In genomic region chr2:24986397-24986796, GRCh38 we compare ENCODE assay signal across 19 cellular contexts. TPM values are rescaled to one million over a fixed set of nuclear protein-coding genes. Genes with fewer than 3 reads are reported as not detected.
A peak's percentile ranks its signal among the peaks of the same experiment; 100 is the strongest.
DNase-seq lines count a peak whose midpoint lies in the region; ATAC-seq, FAIRE-seq and TF ChIP-seq lines count a peak whose summit lies in the region.
"Had no signal": no experiment of that assay in that cellular context is flagged by ENCODE, and none has a peak within 500 bp of the region (broad histone marks: within the 10 kb centered on the region; RNA-seq: fewer than 3 reads in every experiment).

No MANE protein-coding gene starts in this region.

- peak; percentile 16 for DNase-seq in AG10803 (ENCODE audit: low read depth)
- no peak for DNase-seq in frontal cortex (ENCODE audit: low spot score in 2 of 2)
- peak; percentile 33 for DNase-seq in myocyte (ENCODE audit: low read depth)
- DNase-seq in KBM-7: no peak
- no peak for DNase-seq in GM10266 (ENCODE audit: extremely low spot score)
- DNase-seq in spleen: no peak
- no peak for DNase-seq in MM.1S
- DNase-seq: activated gamma-delta T cell treated with Interleukin-2 at 50 U/mL for 16 hours; Calu3; naive thymus-derived CD8-positive, alpha-beta T cell; NCI-H446; right lobe of liver; stimulated activated naive B cell treated with anti-CD40 and anti-IgM and Interleukin-4, amounts not matched to agents 10 μg/mL and 1 μg/mL and 100 μg/mL, for 72 hours had no signal

- in situ Hi-C loops in KBM-7 (cut with MboI; ENCODE audit: low pct_unique_long_range_greater_than_20kb, low sequenced_read_pairs): loop anchor here (10.0 kb wide), 1 partner anchor 138 kb away; no protein-coding TSS in a partner anchor

- no peaks in the 10 kb centered on the region for H3K9me3 ChIP-seq in spleen
- no peaks in the 10 kb centered on the region; the same call in 1 of the 2 replicates for H3K9me3 ChIP-seq in MM.1S (replicated peaks; ENCODE audit: insufficient read depth, low read length)
- H3K9me3 ChIP-seq: right lobe of liver, vagina had no signal

- H3K4me3 ChIP-seq in AG10803 (ENCODE audit: low read length) (no peak overlapping the region), spleen (no peak overlapping the region), MM.1S (ENCODE audit: low read length) (no peak overlapping the region)
- H3K4me3 ChIP-seq: right lobe of liver, vagina had no signal

- peak; percentile 33; the same call in 1 of the 3 replicates for ATAC-seq in SK-N-SH treated with all-trans-retinoic acid at 6 μM for 48 hours
- ATAC-seq: naive thymus-derived CD8-positive, alpha-beta T cell; stimulated activated naive B cell treated with anti-CD40 and anti-IgM and Interleukin-4, amounts not matched to agents 10 μg/mL and 1 μg/mL and 100 μg/mL, for 72 hours had no signal

- H3K4me1 ChIP-seq in spleen: peaks cover 0 to 13% (median 0%) of the 10 kb centered on the region in 6 donors
- H3K4me1 ChIP-seq in MM.1S (ENCODE audit: low read length): no peaks in the 10 kb centered on the region
- H3K4me1 ChIP-seq: right lobe of liver, vagina had no signal

- intact Hi-C loops in spleen (cut with DNase I; ENCODE audit: low total_unique reads): loop anchor here (10.0 kb wide), 1 partner anchor 48 kb away; no protein-coding TSS in a partner anchor

- H2AFZ ChIP-seq in MM.1S (ENCODE audit: low read length): no peak overlapping the region

- H3K9ac ChIP-seq in MM.1S (ENCODE audit: low read length): no peak overlapping the region

- no peaks in the 10 kb centered on the region for H3F3A ChIP-seq in MM.1S (ENCODE audit: insufficient read depth, low read length)

- no peak overlapping the region for H3K4me2 ChIP-seq in MM.1S (ENCODE audit: low read depth, low read length)

- no peak for TF ChIP-seq POLR2A in spleen (IDR thresholded peaks at IDR 0.05)

- H3K9me2 ChIP-seq in MM.1S (replicated peaks; ENCODE audit: insufficient read depth, low read length): no peaks in the 10 kb centered on the region

- TF ChIP-seq CTCF in AG10803 (conservative IDR thresholded peaks at IDR 0.05; ENCODE audit: low read length) (no peak), GM10266 (IDR thresholded peaks at IDR 0.05; ENCODE audit: control insufficient read depth, insufficient read depth, low read depth, missing control alignments) (no peak), spleen (IDR thresholded peaks at IDR 0.05 in 8 of 11, conservative IDR thresholded peaks at IDR 0.05 in 3 of 11) (no peak), MM.1S (IDR thresholded peaks at IDR 0.05; ENCODE audit: low read length) (no peak)

- H3K36me3 ChIP-seq in spleen (no peaks in the 10 kb centered on the region), MM.1S (replicated peaks; ENCODE audit: insufficient read depth, low read length) (no peaks in the 10 kb centered on the region)
- H3K36me3 ChIP-seq: right lobe of liver, vagina had no signal

- FAIRE-seq in frontal cortex (lab: Jason Lieb, UNC): peak; percentile 26
- FAIRE-seq: endothelial cell of umbilical vein, GM18507, HTR-8/SVneo had no signal

- H3K27me3 ChIP-seq in spleen (replicated peaks in 1 of 7) (no peaks in the 10 kb centered on the region), MM.1S (replicated peaks; ENCODE audit: insufficient read depth, low read length) (no peaks in the 10 kb centered on the region)
- H3K27me3 ChIP-seq: right lobe of liver, vagina had no signal

- WGBS in spleen, 5 donors: 4 to 32% (median 12%) methylated on average over 2 of the region's 2 CpGs

- no peaks in the 10 kb centered on the region for H4K20me1 ChIP-seq in MM.1S (ENCODE audit: insufficient read depth, low read length)

- no peaks in the 10 kb centered on the region for H3K79me2 ChIP-seq in MM.1S (ENCODE audit: low read length)

- H3K27ac ChIP-seq in spleen (no peak overlapping the region), MM.1S (ENCODE audit: low read length) (no peak overlapping the region)
- H3K27ac ChIP-seq: right lobe of liver, vagina, VCaP had no signal

TF ChIP-seq in SK-N-SH treated with all-trans-retinoic acid at 6 μM for 48 hours, 23 proteins besides CTCF, POLR2A, EP300 and RAD21:
- TF ChIP-seq GLIS3 (CRISPR knock-in tag; IDR thresholded peaks at IDR 0.05) (no peak), BACH2 (CRISPR knock-in tag; IDR thresholded peaks at IDR 0.05; ENCODE audit: borderline replicate concordance) (no peak), ZNF8 (CRISPR knock-in tag; IDR thresholded peaks at IDR 0.05) (no peak), ZFP30 (CRISPR knock-in tag; IDR thresholded peaks at IDR 0.05) (no peak), PPARA (CRISPR knock-in tag; IDR thresholded peaks at IDR 0.05; ENCODE audit: borderline replicate concordance) (no peak), ZNF70 (CRISPR knock-in tag; IDR thresholded peaks at IDR 0.05) (no peak), PATZ1 (CRISPR knock-in tag; IDR thresholded peaks at IDR 0.05; ENCODE audit: borderline replicate concordance) (no peak)
- TF ChIP-seq, protein P1, sequence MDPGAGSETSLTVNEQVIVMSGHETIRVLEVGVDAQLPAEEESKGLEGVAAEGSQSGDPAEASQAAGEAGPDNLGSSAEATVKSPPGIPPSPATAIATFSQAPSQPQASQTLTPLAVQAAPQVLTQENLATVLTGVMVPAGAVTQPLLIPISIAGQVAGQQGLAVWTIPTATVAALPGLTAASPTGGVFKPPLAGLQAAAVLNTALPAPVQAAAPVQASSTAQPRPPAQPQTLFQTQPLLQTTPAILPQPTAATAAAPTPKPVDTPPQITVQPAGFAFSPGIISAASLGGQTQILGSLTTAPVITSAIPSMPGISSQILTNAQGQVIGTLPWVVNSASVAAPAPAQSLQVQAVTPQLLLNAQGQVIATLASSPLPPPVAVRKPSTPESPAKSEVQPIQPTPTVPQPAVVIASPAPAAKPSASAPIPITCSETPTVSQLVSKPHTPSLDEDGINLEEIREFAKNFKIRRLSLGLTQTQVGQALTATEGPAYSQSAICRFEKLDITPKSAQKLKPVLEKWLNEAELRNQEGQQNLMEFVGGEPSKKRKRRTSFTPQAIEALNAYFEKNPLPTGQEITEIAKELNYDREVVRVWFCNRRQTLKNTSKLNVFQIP (CRISPR knock-in tag; IDR thresholded peaks at IDR 0.05; ENCODE audit: borderline replicate concordance, low read depth): no peak
- TF ChIP-seq, protein P2, sequence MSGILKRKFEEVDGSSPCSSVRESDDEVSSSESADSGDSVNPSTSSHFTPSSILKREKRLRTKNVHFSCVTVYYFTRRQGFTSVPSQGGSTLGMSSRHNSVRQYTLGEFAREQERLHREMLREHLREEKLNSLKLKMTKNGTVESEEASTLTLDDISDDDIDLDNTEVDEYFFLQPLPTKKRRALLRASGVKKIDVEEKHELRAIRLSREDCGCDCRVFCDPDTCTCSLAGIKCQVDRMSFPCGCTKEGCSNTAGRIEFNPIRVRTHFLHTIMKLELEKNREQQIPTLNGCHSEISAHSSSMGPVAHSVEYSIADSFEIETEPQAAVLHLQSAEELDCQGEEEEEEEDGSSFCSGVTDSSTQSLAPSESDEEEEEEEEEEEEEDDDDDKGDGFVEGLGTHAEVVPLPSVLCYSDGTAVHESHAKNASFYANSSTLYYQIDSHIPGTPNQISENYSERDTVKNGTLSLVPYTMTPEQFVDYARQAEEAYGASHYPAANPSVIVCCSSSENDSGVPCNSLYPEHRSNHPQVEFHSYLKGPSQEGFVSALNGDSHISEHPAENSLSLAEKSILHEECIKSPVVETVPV (CRISPR knock-in tag; IDR thresholded peaks at IDR 0.05): no peak

RNA-seq across cellular contexts. Expression of gene DNAJC27, which starts 14.6 kb away (rescaled TPM):
- total RNA-seq in frontal cortex: 13.0 TPM
- 6.0 and 8.6 TPM in 2 replicates for total RNA-seq in myocyte
- polyA plus RNA-seq in myocyte (2012): 2.4 TPM
- total RNA-seq in spleen: 10 to 100 TPM in 1 of 7 donors, 1 to 10 TPM in 6; 4.6 to 10.5 (median 8.0) TPM
- 1 to 10 TPM; 1.7 to 3.0 (median 2.2) TPM for polyA plus RNA-seq in spleen

RNA-seq across cellular contexts. Expression of gene EFR3B, which starts 55.5 kb away (rescaled TPM):
- total RNA-seq in frontal cortex (42.0 TPM), myocyte (0.26 and 0.45 TPM in 2 replicates), spleen (10 to 100 TPM in 3 of 7 donors, 1 to 10 TPM in 4; 4.4 to 13.2 (median 8.3) TPM)
- polyA plus RNA-seq in myocyte (2012): 1.1 TPM
- 1 to 10 TPM in 1 of 3 donors, under 1 TPM in 2; 0.22 to 2.6 (median 0.39) TPM for polyA plus RNA-seq in spleen

Comparison
In these comparisons a context has a peak if more than half of its experiments do, and no peak if none do; other contexts are left out.
1. DNase-seq: peak in AG10803 (single experiment) and myocyte (single experiment); none in frontal cortex (0 of 2), KBM-7 (single experiment), GM10266 (single experiment), spleen (single experiment) and MM.1S (single experiment).